ENCODE assay signal across 8 cellular contexts in genomic region chr1:10796029-10796944, GRCh38. TPM values are rescaled to one million over a fixed set of nuclear protein-coding genes. Genes with fewer than 3 reads are reported as not detected.
DNase-seq lines count a peak whose midpoint lies in the region; ATAC-seq, FAIRE-seq and TF ChIP-seq lines count a peak whose summit lies in the region.

A gene with protein sequence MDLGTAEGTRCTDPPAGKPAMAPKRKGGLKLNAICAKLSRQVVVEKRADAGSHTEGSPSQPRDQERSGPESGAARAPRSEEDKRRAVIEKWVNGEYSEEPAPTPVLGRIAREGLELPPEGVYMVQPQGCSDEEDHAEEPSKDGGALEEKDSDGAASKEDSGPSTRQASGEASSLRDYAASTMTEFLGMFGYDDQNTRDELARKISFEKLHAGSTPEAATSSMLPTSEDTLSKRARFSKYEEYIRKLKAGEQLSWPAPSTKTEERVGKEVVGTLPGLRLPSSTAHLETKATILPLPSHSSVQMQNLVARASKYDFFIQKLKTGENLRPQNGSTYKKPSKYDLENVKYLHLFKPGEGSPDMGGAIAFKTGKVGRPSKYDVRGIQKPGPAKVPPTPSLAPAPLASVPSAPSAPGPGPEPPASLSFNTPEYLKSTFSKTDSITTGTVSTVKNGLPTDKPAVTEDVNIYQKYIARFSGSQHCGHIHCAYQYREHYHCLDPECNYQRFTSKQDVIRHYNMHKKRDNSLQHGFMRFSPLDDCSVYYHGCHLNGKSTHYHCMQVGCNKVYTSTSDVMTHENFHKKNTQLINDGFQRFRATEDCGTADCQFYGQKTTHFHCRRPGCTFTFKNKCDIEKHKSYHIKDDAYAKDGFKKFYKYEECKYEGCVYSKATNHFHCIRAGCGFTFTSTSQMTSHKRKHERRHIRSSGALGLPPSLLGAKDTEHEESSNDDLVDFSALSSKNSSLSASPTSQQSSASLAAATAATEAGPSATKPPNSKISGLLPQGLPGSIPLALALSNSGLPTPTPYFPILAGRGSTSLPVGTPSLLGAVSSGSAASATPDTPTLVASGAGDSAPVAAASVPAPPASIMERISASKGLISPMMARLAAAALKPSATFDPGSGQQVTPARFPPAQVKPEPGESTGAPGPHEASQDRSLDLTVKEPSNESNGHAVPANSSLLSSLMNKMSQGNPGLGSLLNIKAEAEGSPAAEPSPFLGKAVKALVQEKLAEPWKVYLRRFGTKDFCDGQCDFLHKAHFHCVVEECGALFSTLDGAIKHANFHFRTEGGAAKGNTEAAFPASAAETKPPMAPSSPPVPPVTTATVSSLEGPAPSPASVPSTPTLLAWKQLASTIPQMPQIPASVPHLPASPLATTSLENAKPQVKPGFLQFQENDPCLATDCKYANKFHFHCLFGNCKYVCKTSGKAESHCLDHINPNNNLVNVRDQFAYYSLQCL (N-terminal part only) (minus strand): TSS chr1:10796646. CDS start chr1:10693889, 102,757 bp downstream.

- H3K9ac ChIP-seq in duodenal mucosa (ENCODE audit: low read depth in 1 of 2, low read length in 2 of 2), result peak within 1 kb of the TSS; percentile 84 to 86

- H3K36me3 Mint-ChIP-seq in CD4-positive, CD25-positive, alpha-beta regulatory T cell, result no peaks in the 10 kb centered on the region
- no peaks in the 10 kb centered on the region for H3K36me3 Mint-ChIP-seq in stimulated activated memory B cell treated with anti-CD40 and anti-IgM and Interleukin-4, amounts not matched to agents 10 μg/mL and 1 μg/mL and 100 μg/mL, for 72 hours

- peaks cover 68% of the 10 kb centered on the region for H3K27me3 Mint-ChIP-seq in CD4-positive, CD25-positive, alpha-beta regulatory T cell
- peaks cover 76% of the 10 kb centered on the region for H3K27me3 Mint-ChIP-seq in stimulated activated memory B cell treated with anti-CD40 and anti-IgM and Interleukin-4, amounts not matched to agents 10 μg/mL and 1 μg/mL and 100 μg/mL, for 72 hours

- H3K27me3 ChIP-seq in CD4-positive, CD25-positive, alpha-beta regulatory T cell (ENCODE audit: control insufficient read depth, insufficient read depth, low read length), result peaks cover 18% of the 10 kb centered on the region
- H3K27me3 ChIP-seq in duodenal mucosa (ENCODE audit: control insufficient read depth in 1 of 2, insufficient read depth in 2 of 2, low read length in 2 of 2) (peaks cover 0 to 15% of the 10 kb centered on the region in 2 donors), left lung (peaks cover 16 to 92% of the 10 kb centered on the region in 2 donors)

- H3K4me1 ChIP-seq in CD4-positive, CD25-positive, alpha-beta regulatory T cell (ENCODE audit: control insufficient read depth, insufficient read depth, low read length, poor library complexity, severe bottlenecking), result peaks cover 11% of the 10 kb centered on the region
- H3K4me1 ChIP-seq in duodenal mucosa (ENCODE audit: control insufficient read depth in 1 of 2, insufficient read depth in 2 of 2, low read length in 2 of 2), result peaks cover 9 to 13% of the 10 kb centered on the region in 2 donors
- H3K4me1 ChIP-seq in left lung, result peaks cover 4 to 40% of the 10 kb centered on the region in 2 donors

- ATAC-seq in CD4-positive, CD25-positive, alpha-beta regulatory T cell (ENCODE audit: low read depth in 2 of 2), result no peak
- ATAC-seq in left lung, result peak; percentile 76
- ATAC-seq in stimulated activated memory B cell treated with anti-CD40 and anti-IgM and Interleukin-4, amounts not matched to agents 10 μg/mL and 1 μg/mL and 100 μg/mL, for 72 hours, result peak; percentile 26
- ATAC-seq in HG02763 (IDR thresholded peaks at IDR 0.05; ENCODE audit: unreplicated experiment), result no peak

- intact Hi-C loops in left lung (cut with DNase I), result no loop called here

- no peak within 1 kb of the TSS for H3K4me3 ChIP-seq in CD4-positive, CD25-positive, alpha-beta regulatory T cell (ENCODE audit: low read depth, low read length)
- H3K4me3 ChIP-seq in duodenal mucosa (ENCODE audit: low read depth in 1 of 2, low read length in 2 of 2), result peak within 1 kb of the TSS; percentile 75 to 88
- H3K4me3 ChIP-seq in left lung, result peak within 1 kb of the TSS; percentile 50 to 56

- H3K4me3 Mint-ChIP-seq in CD4-positive, CD25-positive, alpha-beta regulatory T cell, result peak within 1 kb of the TSS in 3 of 4 donors; percentile 24 to 86 (median 54)
- peak within 1 kb of the TSS; percentile 70 for H3K4me3 Mint-ChIP-seq in stimulated activated memory B cell treated with anti-CD40 and anti-IgM and Interleukin-4, amounts not matched to agents 10 μg/mL and 1 μg/mL and 100 μg/mL, for 72 hours

- H3K36me3 ChIP-seq in CD4-positive, CD25-positive, alpha-beta regulatory T cell (ENCODE audit: control insufficient read depth, insufficient read depth, low read length), result no peaks in the 10 kb centered on the region
- H3K36me3 ChIP-seq in duodenal mucosa (ENCODE audit: control insufficient read depth in 1 of 2, insufficient read depth in 2 of 2, low read length in 2 of 2), result no peaks in the 10 kb centered on the region
- no peaks in the 10 kb centered on the region for H3K36me3 ChIP-seq in left lung

- no peaks in the 10 kb centered on the region for H3K9me3 ChIP-seq in CD4-positive, CD25-positive, alpha-beta regulatory T cell (ENCODE audit: control insufficient read depth in 2 of 2, low read length in 2 of 2)
- H3K9me3 ChIP-seq in duodenal mucosa (ENCODE audit: control insufficient read depth in 1 of 2, low read length in 2 of 2), result no peaks in the 10 kb centered on the region
- no peaks in the 10 kb centered on the region for H3K9me3 ChIP-seq in left lung

- DNase-seq in CD4-positive, CD25-positive, alpha-beta regulatory T cell, result no peak
- DNase-seq in HuH-7.5 (ENCODE audit: low spot score) (peak; percentile 94), RCC 7860 (ENCODE audit: low spot score) (peak; percentile 72), left lung (peak; percentile 78 to 89), AML-193 (lab: John Stamatoyannopoulos, UW) (no peak)

- no peak for FAIRE-seq in RCC 7860 (lab: Jason Lieb, UNC)

- H3K4me1 Mint-ChIP-seq in CD4-positive, CD25-positive, alpha-beta regulatory T cell, result peaks cover 0 to 19% (median 8%) of the 10 kb centered on the region in 4 donors
- H3K4me1 Mint-ChIP-seq in stimulated activated memory B cell treated with anti-CD40 and anti-IgM and Interleukin-4, amounts not matched to agents 10 μg/mL and 1 μg/mL and 100 μg/mL, for 72 hours, result peaks cover 7% of the 10 kb centered on the region

- H3K9me3 Mint-ChIP-seq in CD4-positive, CD25-positive, alpha-beta regulatory T cell, result peaks cover 0 to 3% (median 0%) of the 10 kb centered on the region in 7 donors
- H3K9me3 Mint-ChIP-seq in stimulated activated memory B cell treated with anti-CD40 and anti-IgM and Interleukin-4, amounts not matched to agents 10 μg/mL and 1 μg/mL and 100 μg/mL, for 72 hours, result no peaks in the 10 kb centered on the region

- no peak within 1 kb of the TSS for H3K27ac ChIP-seq in CD4-positive, CD25-positive, alpha-beta regulatory T cell (ENCODE audit: insufficient read depth, low read length, poor library complexity, severe bottlenecking)
- H3K27ac ChIP-seq in duodenal mucosa (ENCODE audit: low read depth, low read length) (peak within 1 kb of the TSS; percentile 78), left lung (peak within 1 kb of the TSS; percentile 55 to 72)

- H3K27ac Mint-ChIP-seq in CD4-positive, CD25-positive, alpha-beta regulatory T cell, result peak within 1 kb of the TSS in 1 of 3 donors; percentile 9
- peak within 1 kb of the TSS; percentile 11 for H3K27ac Mint-ChIP-seq in stimulated activated memory B cell treated with anti-CD40 and anti-IgM and Interleukin-4, amounts not matched to agents 10 μg/mL and 1 μg/mL and 100 μg/mL, for 72 hours

- no peak for TF ChIP-seq CTCF in left lung (IDR thresholded peaks at IDR 0.05)

RNA-seq across cellular contexts. Expression of the gene that starts here (rescaled TPM):
- 55.1 TPM for total RNA-seq in CD4-positive, CD25-positive, alpha-beta regulatory T cell
- 1 to 10 TPM in 2 of 4 donors, under 1 TPM in 2; 0.57 to 1.5 (median 0.94) TPM for polyA plus RNA-seq in CD4-positive, CD25-positive, alpha-beta regulatory T cell
- total RNA-seq in left lung, result 10 to 100 TPM; 41.8 to 44.0 TPM

Comparison
In these comparisons a context has a peak if more than half of its experiments do, and no peak if none do; other contexts are left out.
1. ATAC-seq: peak in left lung (single experiment) and stimulated activated memory B cell treated with anti-CD40 and anti-IgM and Interleukin-4, amounts not matched to agents 10 μg/mL and 1 μg/mL and 100 μg/mL, for 72 hours (single experiment); none in CD4-positive, CD25-positive, alpha-beta regulatory T cell (0 of 2) and HG02763 (single experiment).
2. DNase-seq: peak in HuH-7.5 (single experiment), RCC 7860 (single experiment) and left lung (2 of 2); none in CD4-positive, CD25-positive, alpha-beta regulatory T cell (0 of 3) and AML-193 (0 of 2).